Comparison of ENCODE assay signal across 24 cellular contexts in the genomic region with DNA sequence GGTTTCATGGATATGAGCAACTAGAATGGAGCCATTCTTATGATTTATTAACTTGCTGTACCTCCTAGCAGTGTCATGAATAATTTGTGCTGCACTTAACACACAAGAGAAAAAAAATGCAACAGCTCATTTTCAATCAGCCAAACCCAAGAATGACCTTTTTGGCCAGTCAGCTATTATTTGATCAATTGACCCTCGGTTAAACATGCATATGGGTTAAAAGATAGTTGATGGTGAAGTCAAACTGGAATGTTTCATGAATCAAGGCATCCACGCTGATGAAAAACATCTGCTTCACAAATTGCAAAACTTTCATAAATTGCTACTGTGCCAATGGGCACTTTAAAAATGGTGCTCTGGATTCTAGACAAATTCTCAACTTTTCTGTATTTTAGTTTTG. TPM values are rescaled to one million over a fixed set of nuclear protein-coding genes. Genes with fewer than 3 reads are reported as not detected.
A peak's percentile ranks its signal among the peaks of the same experiment; 100 is the strongest.
DNase-seq lines count a peak whose midpoint lies in the region; ATAC-seq, FAIRE-seq and TF ChIP-seq lines count a peak whose summit lies in the region.
"Had no signal": no experiment of that assay in that cellular context is flagged by ENCODE, and none has a peak within 500 bp of the region (broad histone marks: within the 10 kb centered on the region; RNA-seq: fewer than 3 reads in every experiment).

No MANE protein-coding gene starts in this region.

- no TSS peak for BruUV-seq in HepG2 (replicated peaks; lab: Mats Ljungman, UMichigan)

- H3K36me3 ChIP-seq in HepG2 (replicated peaks in 1 of 2; ENCODE audit: control insufficient read depth in 1 of 2, insufficient read depth in 2 of 2, low read length in 2 of 2), result no peaks in the 10 kb centered on the region
- no peaks in the 10 kb centered on the region for H3K36me3 ChIP-seq in right lobe of liver
- H3K36me3 ChIP-seq: HAP-1 had no signal

- H3K4me1 ChIP-seq in HepG2 (ENCODE audit: insufficient read depth, low read length), result no peaks in the 10 kb centered on the region
- H3K4me1 ChIP-seq in right lobe of liver, result no peaks in the 10 kb centered on the region
- H3K4me1 ChIP-seq: HAP-1 had no signal

- in situ Hi-C loops in HepG2 (cut with HindIII; ENCODE audit: extremely low pct_ligation_motif_present, low pct_unique_long_range_greater_than_20kb), result no loop called here

- H3K79me2 ChIP-seq in HepG2 (ENCODE audit: insufficient read depth, low read length), result no peaks in the 10 kb centered on the region

- ATAC-seq in HepG2 (no peak), right lobe of liver (no peak), GM18858 (IDR thresholded peaks at IDR 0.05; ENCODE audit: unreplicated experiment) (no peak)
- ATAC-seq in stimulated activated naive B cell treated with anti-CD40 and anti-IgM and Interleukin-4, amounts not matched to agents 10 μg/mL and 1 μg/mL and 100 μg/mL, for 72 hours (replicated peaks), result no peak

- H3K9me3 ChIP-seq in HepG2 (ENCODE audit: low read length) (peaks cover 4% of the 10 kb centered on the region; the same call in 1 of the 2 replicates), right lobe of liver (no peaks in the 10 kb centered on the region)
- H3K9me3 ChIP-seq: HAP-1 had no signal

- no peak overlapping the region for H3K4me3 Mint-ChIP-seq in nephron
- no peak overlapping the region for H3K4me3 Mint-ChIP-seq in stimulated activated naive B cell treated with anti-CD40 and anti-IgM and Interleukin-4, amounts not matched to agents 10 μg/mL and 1 μg/mL and 100 μg/mL, for 72 hours
- H3K4me3 Mint-ChIP-seq: CD4-positive, alpha-beta memory T cell; HFFc6 had no signal

- no peak for FAIRE-seq in HepG2 (lab: Jason Lieb, UNC)
- peak; percentile 76 for FAIRE-seq in RCC 7860 (lab: Jason Lieb, UNC)
- FAIRE-seq: GM12891, H54 had no signal

- TF ChIP-seq RAD21 in HepG2 (CRISPR knock-in tag; IDR thresholded peaks at IDR 0.05), result no peak

- H2AFZ ChIP-seq in HepG2 (ENCODE audit: low read length), result no peak overlapping the region

- DNase-seq in HepG2 (ENCODE audit: low spot score), result no peak
- DNase-seq in right lobe of liver, result no peak
- DNase-seq in RCC 7860 (ENCODE audit: low spot score), result no peak
- DNase-seq in fibroblast of peridontal ligament (ENCODE audit: extremely low read depth), result peak; percentile 12
- no peak for DNase-seq in stimulated activated naive B cell treated with anti-CD40 and anti-IgM and Interleukin-4, amounts not matched to agents 10 μg/mL and 1 μg/mL and 100 μg/mL, for 72 hours
- no peak for DNase-seq in activated CD4-positive, alpha-beta T cell treated with anti-CD3 and anti-CD28 coated beads for 1 hour
- DNase-seq: C1 segment of cervical spinal cord; Calu3; CD4-positive, alpha-beta memory T cell; COR-L47; DMS53; DMS79 treated with DMSO at 0.1 percent for 48 hours; GF-D8; GOT3; HFFc6 had no signal

- TF ChIP-seq CTCF in HepG2 (CRISPR knock-in tag; IDR thresholded peaks at IDR 0.05) (no peak), right lobe of liver (IDR thresholded peaks at IDR 0.05) (no peak), nephron (IDR thresholded peaks at IDR 0.05; ENCODE audit: unreplicated experiment in 3 of 3) (no peak)

- H3K27me3 ChIP-seq in HepG2 (ENCODE audit: control insufficient read depth in 1 of 2, insufficient read depth in 2 of 2, low read length in 2 of 2), result no peaks in the 10 kb centered on the region
- H3K27me3 ChIP-seq in right lobe of liver, result no peaks in the 10 kb centered on the region

- no peaks in the 10 kb centered on the region for H4K20me1 ChIP-seq in HepG2 (ENCODE audit: insufficient read depth, low read length)

- peaks cover 15% of the 10 kb centered on the region for H3K9me3 Mint-ChIP-seq in nephron
- H3K9me3 Mint-ChIP-seq in stimulated activated naive B cell treated with anti-CD40 and anti-IgM and Interleukin-4, amounts not matched to agents 10 μg/mL and 1 μg/mL and 100 μg/mL, for 72 hours, result peaks cover 8 to 9% of the 10 kb centered on the region in 2 donors

- intact Hi-C loops in HepG2 (cut with micrococcal nuclease; ENCODE audit: unreplicated experiment), result no loop called here
- intact Hi-C loops in right lobe of liver (cut with DNase I), result no loop called here

- no peak for TF ChIP-seq POLR2A in HepG2 (IDR thresholded peaks at IDR 0.05; ENCODE audit: insufficient read depth in 1 of 2, low read depth in 2 of 2, low read length in 2 of 2)
- TF ChIP-seq POLR2A in right lobe of liver (IDR thresholded peaks at IDR 0.05), result no peak

- POLR2A ChIA-PET in HepG2 (lab: Yijun Ruan, JAX), result no interaction called here

- TF ChIP-seq EP300 in HepG2 (IDR thresholded peaks at IDR 0.05; ENCODE audit: low read depth in 2 of 2, low read length in 2 of 2) (no peak), HepG2 (CRISPR knock-in tag; IDR thresholded peaks at IDR 0.05; ENCODE audit: borderline replicate concordance) (no peak)

- peaks cover 10% of the 10 kb centered on the region for H3K36me3 Mint-ChIP-seq in nephron (ENCODE audit: low read depth)
- no peaks in the 10 kb centered on the region for H3K36me3 Mint-ChIP-seq in stimulated activated naive B cell treated with anti-CD40 and anti-IgM and Interleukin-4, amounts not matched to agents 10 μg/mL and 1 μg/mL and 100 μg/mL, for 72 hours

- whole genome bisulfite sequencing in HepG2 (ENCODE audit: low lambda C conversion rate), result 0% methylated on average over 2 of the region's 2 CpGs
- WGBS in right lobe of liver (ENCODE audit: insufficient coverage, low coverage, low lambda C conversion rate, missing lambda C conversion rate), result 41% methylated on average over 2 of the region's 2 CpGs

- CTCF ChIA-PET in HepG2 (lab: Yijun Ruan, JAX; ENCODE audit: low intra/inter-chr PET ratio, low total read pairs), result no interaction called here

- H3K9ac ChIP-seq in HepG2 (ENCODE audit: insufficient read depth, low read depth, low read length), result no peak overlapping the region

- no peak overlapping the region for H3K27ac ChIP-seq in HepG2 (ENCODE audit: extremely low read length, insufficient read depth, low read length)
- H3K27ac ChIP-seq in right lobe of liver, result no peak overlapping the region
- H3K27ac ChIP-seq: 22Rv1 had no signal

- H3K27ac Mint-ChIP-seq in nephron, result peak overlapping the region in 2 of 3 experiments; percentile 38 to 47
- no peak overlapping the region for H3K27ac Mint-ChIP-seq in stimulated activated naive B cell treated with anti-CD40 and anti-IgM and Interleukin-4, amounts not matched to agents 10 μg/mL and 1 μg/mL and 100 μg/mL, for 72 hours
- H3K27ac Mint-ChIP-seq: CD4-positive, alpha-beta memory T cell; HFFc6 had no signal

- H3K4me3 ChIP-seq in HepG2 (replicated peaks in 1 of 3; ENCODE audit: insufficient read depth in 1 of 3, low read depth in 2 of 3, low read length in 3 of 3) (no peak overlapping the region), right lobe of liver (no peak overlapping the region)
- H3K4me3 ChIP-seq: HAP-1 had no signal

- H3K27me3 Mint-ChIP-seq in nephron (ENCODE audit: low read depth), result no peaks in the 10 kb centered on the region
- H3K27me3 Mint-ChIP-seq in stimulated activated naive B cell treated with anti-CD40 and anti-IgM and Interleukin-4, amounts not matched to agents 10 μg/mL and 1 μg/mL and 100 μg/mL, for 72 hours, result no peaks in the 10 kb centered on the region
- H3K27me3 Mint-ChIP-seq: CD4-positive, alpha-beta memory T cell had no signal

- no peak overlapping the region for H3K4me2 ChIP-seq in HepG2 (ENCODE audit: low read depth, low read length)

- no peaks in the 10 kb centered on the region for H3K4me1 Mint-ChIP-seq in nephron
- no peaks in the 10 kb centered on the region for H3K4me1 Mint-ChIP-seq in stimulated activated naive B cell treated with anti-CD40 and anti-IgM and Interleukin-4, amounts not matched to agents 10 μg/mL and 1 μg/mL and 100 μg/mL, for 72 hours
- H3K4me1 Mint-ChIP-seq: CD4-positive, alpha-beta memory T cell had no signal

TF ChIP-seq in HepG2, 621 proteins besides CTCF, POLR2A, EP300 and RAD21 (continues in another document):
- TF ChIP-seq MAFK (conservative IDR thresholded peaks at IDR 0.05 in 1 of 2, IDR thresholded peaks at IDR 0.05 in 1 of 2; ENCODE audit: low read length in 2 of 2) (peak; percentile 66 to 67), ZNF841 (CRISPR knock-in tag; IDR thresholded peaks at IDR 0.05; ENCODE audit: borderline replicate concordance) (no peak), MAFF (IDR thresholded peaks at IDR 0.05; ENCODE audit: low read depth, low read length) (peak; percentile 60), CBX2 (IDR thresholded peaks at IDR 0.05; ENCODE audit: low read depth, low read length) (no peak), CBX2 (CRISPR knock-in tag; IDR thresholded peaks at IDR 0.05; ENCODE audit: low read depth) (no peak)

RNA-seq across cellular contexts. Expression of gene CCDC198, which starts 55.5 kb away (rescaled TPM):
- total RNA-seq in HepG2 (2016; rRNA removed; fragmentation: Illumina TruSeq; extraction: Trizol), result 0.46 and 0.69 TPM in 2 replicates
- total RNA-seq in HepG2 (2016; cell fraction: cytosol; rRNA removed; fragmentation: Illumina TruSeq; extraction: Trizol; ENCODE audit: low read depth), result 0.44 and 0.51 TPM in 2 replicates
- total RNA-seq in HepG2 (2016; cell fraction: insoluble cytoplasmic fraction; rRNA removed; fragmentation: Illumina TruSeq; extraction: Trizol), result 0.25 and 0.71 TPM in 2 replicates
- total RNA-seq in HepG2 (2016; cell fraction: membrane; rRNA removed; fragmentation: Illumina TruSeq; extraction: Trizol), result 0.34 and 1.3 TPM in 2 replicates
- 1.2 and 1.6 TPM in 2 replicates for total RNA-seq in HepG2 (2016; cell fraction: nucleus; rRNA removed; fragmentation: Illumina TruSeq; extraction: Trizol)
- polyA plus RNA-seq in HepG2 (2011; rRNA removed), result 0.95 TPM in 2 replicates
- 0.17 and 0.32 TPM in 2 replicates for polyA plus RNA-seq in HepG2 (2011; cell fraction: cytosol; rRNA removed)
- polyA plus RNA-seq in HepG2 (2011; cell fraction: nucleus; rRNA removed), result 2.3 and 3.2 TPM in 2 replicates
- polyA plus RNA-seq in HepG2 (2012), result 0.12 and 0.42 TPM in 2 replicates
- polyA plus RNA-seq in HepG2 (2016; cell fraction: cytosol; fragmentation: Illumina TruSeq; extraction: Trizol; ENCODE audit: low read depth), result 0.31 and 0.32 TPM in 2 replicates
- 0.69 and 1.1 TPM in 2 replicates for polyA plus RNA-seq in HepG2 (2016; cell fraction: insoluble cytoplasmic fraction; fragmentation: Illumina TruSeq; extraction: Trizol; ENCODE audit: low read depth)
- polyA plus RNA-seq in HepG2 (2016; cell fraction: membrane; fragmentation: Illumina TruSeq; extraction: Trizol; ENCODE audit: low read depth), result 0.35 and 0.46 TPM in 2 replicates
- polyA plus RNA-seq in HepG2 (2016; cell fraction: nucleus; fragmentation: Illumina TruSeq; extraction: Trizol; ENCODE audit: insufficient read depth, low read depth), result 3.1 and 3.9 TPM in 2 replicates
- polyA minus RNA-seq in HepG2 (2011; rRNA and poly(A)+ RNA removed; ENCODE audit: low replicate concordance), result not detected in 2 replicates
- polyA minus RNA-seq in HepG2 (2011; cell fraction: cytosol; rRNA and poly(A)+ RNA removed), result not detected in 2 replicates
- polyA minus RNA-seq in HepG2 (2011; cell fraction: nucleus; rRNA and poly(A)+ RNA removed), result 4.9 and 5.3 TPM in 2 replicates
- total RNA-seq in right lobe of liver, result 10 to 100 TPM; 23.2 to 56.6 (median 37.1) TPM
- total RNA-seq: A673; CD4-positive, alpha-beta memory T cell; G401; HFFc6 had no signal
- polyA plus RNA-seq: BJ; CD4-positive, alpha-beta memory T cell had no signal

Comparison
In these comparisons a context has a peak if more than half of its experiments do, and no peak if none do; other contexts are left out.
1. RNA of gene CCDC198, which starts 55.5 kb away (total RNA-seq): 23.2 to 56.6 TPM in right lobe of liver; 0.25 to 1.6 TPM in HepG2; every median in the first group is over 4 times any median in the second.